In genomic region chr11:34653851-34654490, GRCh38 we compare ENCODE assay signal across 1 cellular context.
TF ChIP-seq lines count a peak whose summit lies in the region.

No MANE protein-coding gene starts in this region.

TF ChIP-seq in HepG2, 621 proteins besides CTCF, POLR2A, EP300 and RAD21 (continued from another document and continues in another):
- 0 out of 2 replicates have a peak, but pooled peaks have one; percentile 34 for TF ChIP-seq GFI1 (CRISPR knock-in tag; IDR thresholded peaks at IDR 0.05; ENCODE audit: borderline replicate concordance)
- no peak for TF ChIP-seq SOX5 (CRISPR knock-in tag; IDR thresholded peaks at IDR 0.05; ENCODE audit: borderline replicate concordance)
- TF ChIP-seq BATF2 (CRISPR knock-in tag; IDR thresholded peaks at IDR 0.05) = no peak
- TF ChIP-seq ZNF800 (CRISPR knock-in tag; IDR thresholded peaks at IDR 0.05) = no peak
- no peak for TF ChIP-seq KLF12 (CRISPR knock-in tag; IDR thresholded peaks at IDR 0.05; ENCODE audit: borderline replicate concordance)
- no peak for TF ChIP-seq ZNF317 (CRISPR knock-in tag; IDR thresholded peaks at IDR 0.05)
- no peak for TF ChIP-seq NKX3-1 (CRISPR knock-in tag; IDR thresholded peaks at IDR 0.05)
- no peak for TF ChIP-seq MXD4 (CRISPR knock-in tag; IDR thresholded peaks at IDR 0.05)
- TF ChIP-seq MAFG (CRISPR knock-in tag; IDR thresholded peaks at IDR 0.05) = no peak
- TF ChIP-seq ZNF20 (CRISPR knock-in tag; IDR thresholded peaks at IDR 0.05) = no peak
- TF ChIP-seq ZNF367 (CRISPR knock-in tag; IDR thresholded peaks at IDR 0.05; ENCODE audit: borderline replicate concordance) = no peak
- no peak for TF ChIP-seq ZSCAN12 (CRISPR knock-in tag; IDR thresholded peaks at IDR 0.05)
- no peak for TF ChIP-seq REST (IDR thresholded peaks at IDR 0.05; ENCODE audit: borderline replicate concordance in 1 of 2, low read depth in 1 of 2, low read length in 2 of 2)
- no peak for TF ChIP-seq MAFK (conservative IDR thresholded peaks at IDR 0.05 in 1 of 2, IDR thresholded peaks at IDR 0.05 in 1 of 2; ENCODE audit: low read length in 2 of 2)
- TF ChIP-seq ZBTB42 (CRISPR knock-in tag; IDR thresholded peaks at IDR 0.05) = no peak
- no peak for TF ChIP-seq ARHGAP35 (CRISPR knock-in tag; IDR thresholded peaks at IDR 0.05; ENCODE audit: borderline replicate concordance)
- peak; percentile 57 for TF ChIP-seq MED1 (CRISPR knock-in tag; IDR thresholded peaks at IDR 0.05)
- TF ChIP-seq CEBPZ (IDR thresholded peaks at IDR 0.05; ENCODE audit: low read length) = no peak
- no peak for TF ChIP-seq SNAI1 (CRISPR knock-in tag; IDR thresholded peaks at IDR 0.05; ENCODE audit: borderline replicate concordance)
- TF ChIP-seq ZNF160 (CRISPR knock-in tag; IDR thresholded peaks at IDR 0.05) = no peak
- TF ChIP-seq PBX3 (CRISPR knock-in tag; IDR thresholded peaks at IDR 0.05; ENCODE audit: borderline replicate concordance) = no peak
- TF ChIP-seq DZIP1 (CRISPR knock-in tag; IDR thresholded peaks at IDR 0.05) = no peak
- TF ChIP-seq BCL6 (CRISPR knock-in tag; IDR thresholded peaks at IDR 0.05) = no peak
- TF ChIP-seq ZNF710 (CRISPR knock-in tag; IDR thresholded peaks at IDR 0.05; ENCODE audit: borderline replicate concordance) = no peak
- no peak for TF ChIP-seq ZNF354B (CRISPR knock-in tag; IDR thresholded peaks at IDR 0.05)
- no peak for TF ChIP-seq CAMTA2 (CRISPR knock-in tag; IDR thresholded peaks at IDR 0.05; ENCODE audit: borderline replicate concordance)
- no peak; the same call in 1 of the 2 replicates for TF ChIP-seq ZMYM4 (CRISPR knock-in tag; IDR thresholded peaks at IDR 0.05)
- TF ChIP-seq MYC (CRISPR knock-in tag; IDR thresholded peaks at IDR 0.05; ENCODE audit: borderline replicate concordance) = peak; percentile 59; the same call in 1 of the 2 replicates
- no peak for TF ChIP-seq SAFB2 (CRISPR knock-in tag; IDR thresholded peaks at IDR 0.05; ENCODE audit: borderline replicate concordance, low read depth)
- TF ChIP-seq HOMEZ (CRISPR knock-in tag; IDR thresholded peaks at IDR 0.05; ENCODE audit: low read depth) = no peak
- no peak for TF ChIP-seq ZNF570 (CRISPR knock-in tag; IDR thresholded peaks at IDR 0.05; ENCODE audit: borderline replicate concordance)
- no peak for TF ChIP-seq SIN3A (IDR thresholded peaks at IDR 0.05; ENCODE audit: borderline replicate concordance, low read depth, low read length)
- TF ChIP-seq ZNF75D (CRISPR knock-in tag; IDR thresholded peaks at IDR 0.05; ENCODE audit: borderline replicate concordance) = no peak
- no peak for TF ChIP-seq ZFP36L2 (CRISPR knock-in tag; IDR thresholded peaks at IDR 0.05)
- TF ChIP-seq ZFX (CRISPR knock-in tag; IDR thresholded peaks at IDR 0.05; ENCODE audit: low read depth) = no peak
- no peak for TF ChIP-seq SP4 (CRISPR knock-in tag; IDR thresholded peaks at IDR 0.05)
- TF ChIP-seq ZNF577 (CRISPR knock-in tag; IDR thresholded peaks at IDR 0.05; ENCODE audit: borderline replicate concordance, low read depth) = no peak
- TF ChIP-seq ZNF644 (CRISPR knock-in tag; IDR thresholded peaks at IDR 0.05; ENCODE audit: low read depth) = 0 out of 2 replicates have a peak, but pooled peaks have one; percentile 32
- no peak for TF ChIP-seq TAF1 (CRISPR knock-in tag; IDR thresholded peaks at IDR 0.05)
- no peak for TF ChIP-seq AKAP8 (CRISPR knock-in tag; IDR thresholded peaks at IDR 0.05)
- TF ChIP-seq ZNF83 (CRISPR knock-in tag; IDR thresholded peaks at IDR 0.05; ENCODE audit: borderline replicate concordance) = no peak
- peak; percentile 71 for TF ChIP-seq GATAD2A (CRISPR knock-in tag; IDR thresholded peaks at IDR 0.05)
- 0 out of 2 replicates have a peak, but pooled peaks have one; percentile 24 for TF ChIP-seq PITX1 (CRISPR knock-in tag; IDR thresholded peaks at IDR 0.05)
- TF ChIP-seq MLLT10 (CRISPR knock-in tag; IDR thresholded peaks at IDR 0.05) = no peak
- TF ChIP-seq SMAD3 (CRISPR knock-in tag; IDR thresholded peaks at IDR 0.05) = 0 out of 2 replicates have a peak, but pooled peaks have one; percentile 20
- 0 out of 2 replicates have a peak, but pooled peaks have one; percentile 37 for TF ChIP-seq ZNF878 (CRISPR knock-in tag; IDR thresholded peaks at IDR 0.05)
- TF ChIP-seq ELF3 (CRISPR knock-in tag; IDR thresholded peaks at IDR 0.05) = no peak; the same call in 1 of the 2 replicates
- no peak for TF ChIP-seq ETV6 (CRISPR knock-in tag; conservative IDR thresholded peaks at IDR 0.05)
- peak; percentile 91 for TF ChIP-seq CEBPB (IDR thresholded peaks at IDR 0.05; ENCODE audit: borderline replicate concordance, low read depth, low read length)
